Comparison of ENCODE assay signal across 18 cellular contexts in genomic region chr15:64141798-64142512, GRCh38. TPM values are rescaled to one million over a fixed set of nuclear protein-coding genes. Genes with fewer than 3 reads are reported as not detected.
DNase-seq lines count a peak whose midpoint lies in the region; ATAC-seq and TF ChIP-seq lines count a peak whose summit lies in the region.
"Had no signal": no experiment of that assay in that cellular context is flagged by ENCODE, and none has a peak within 500 bp of the region (broad histone marks: within the 10 kb centered on the region; RNA-seq: fewer than 3 reads in every experiment).

No MANE protein-coding gene starts in this region.

- H3K4me1 ChIP-seq in CD8-positive, alpha-beta T cell (ENCODE audit: insufficient read depth, low read length): no peaks in the 10 kb centered on the region
- H3K4me1 ChIP-seq in mammary epithelial cell (ENCODE audit: insufficient read depth, low read length) (peaks cover 12% of the 10 kb centered on the region), prostate gland (replicated peaks) (no peaks in the 10 kb centered on the region)
- H3K4me1 ChIP-seq: pancreas, suprapubic skin had no signal

- no peak for TF ChIP-seq CTCF in CD8-positive, alpha-beta T cell (IDR thresholded peaks at IDR 0.05)
- TF ChIP-seq CTCF in mammary epithelial cell (conservative IDR thresholded peaks at IDR 0.05 in 1 of 2, IDR thresholded peaks at IDR 0.05 in 1 of 2; ENCODE audit: extremely low read depth in 1 of 2, insufficient read depth in 1 of 2, low read depth in 1 of 2, low read length in 2 of 2): no peak
- no peak for TF ChIP-seq CTCF in prostate gland (IDR thresholded peaks at IDR 0.05)

- H3K4me2 ChIP-seq in mammary epithelial cell (ENCODE audit: insufficient read depth, low read depth, low read length): no peak overlapping the region

- no TSS peak for BruUV-seq in mammary epithelial cell (replicated peaks; lab: Mats Ljungman, UMichigan)

- H3K4me3 ChIP-seq in CD8-positive, alpha-beta T cell (ENCODE audit: low read depth, low read length): no peak overlapping the region
- H3K4me3 ChIP-seq in mammary epithelial cell (replicated peaks in 1 of 3; ENCODE audit: insufficient read depth in 1 of 3, low read depth in 2 of 3, low read length in 3 of 3): no peak overlapping the region
- no peak overlapping the region for H3K4me3 ChIP-seq in prostate gland
- H3K4me3 ChIP-seq: adrenal gland, pancreas, suprapubic skin had no signal

- no peaks in the 10 kb centered on the region for H3K27me3 ChIP-seq in CD8-positive, alpha-beta T cell (ENCODE audit: insufficient read depth, low read length)
- H3K27me3 ChIP-seq in mammary epithelial cell (ENCODE audit: insufficient read depth, low read length) (no peaks in the 10 kb centered on the region), prostate gland (replicated peaks; ENCODE audit: insufficient read depth) (no peaks in the 10 kb centered on the region)
- H3K27me3 ChIP-seq: adrenal gland, pancreas, suprapubic skin had no signal

- no peaks in the 10 kb centered on the region for H3K9me3 Mint-ChIP-seq in CD8-positive, alpha-beta T cell
- no peaks in the 10 kb centered on the region for H3K9me3 Mint-ChIP-seq in activated T-helper 1 cell treated with anti-CD3 and anti-CD28 coated beads, Interleukin-12 subunit alpha, Interleukin-12 subunit beta, Interleukin-2, Interleukin-4 antibody, amounts not matched to agents 30 ng/mL and 10 ng/mL and 1 ng/mL, durations not matched to agents 14 hours and 24 hours and 36 hours
- H3K9me3 Mint-ChIP-seq: activated T-cell treated with anti-CD3 and anti-CD28 coated beads, Interleukin-2, amount 50 U/mL, for 4 hours had no signal

- dilution Hi-C loops in mammary epithelial cell (cut with HindIII; ENCODE audit: low sequenced_read_pairs): no loop called here

- intact Hi-C loops in CD8-positive, alpha-beta T cell (cut with DNase I, micrococcal nuclease): no loop called here
- intact Hi-C loops in activated T-helper 1 cell treated with anti-CD3 and anti-CD28 coated beads, Interleukin-12 subunit alpha, Interleukin-12 subunit beta, Interleukin-2, Interleukin-4 antibody, amounts not matched to agents 30 ng/mL and 10 ng/mL and 1 ng/mL, durations not matched to agents 14 hours and 24 hours and 36 hours (cut with micrococcal nuclease): no loop called here
- intact Hi-C loops in mammary epithelial cell (cut with micrococcal nuclease): no loop called here
- intact Hi-C loops in prostate gland (cut with DNase I): no loop called here

- no peaks in the 10 kb centered on the region for H3K4me1 Mint-ChIP-seq in CD8-positive, alpha-beta T cell (ENCODE audit: low read depth)
- H3K4me1 Mint-ChIP-seq in activated T-helper 1 cell treated with anti-CD3 and anti-CD28 coated beads, Interleukin-12 subunit alpha, Interleukin-12 subunit beta, Interleukin-2, Interleukin-4 antibody, amounts not matched to agents 30 ng/mL and 10 ng/mL and 1 ng/mL, durations not matched to agents 14 hours and 24 hours and 36 hours (ENCODE audit: low read depth): no peaks in the 10 kb centered on the region

- no peak overlapping the region for H2AFZ ChIP-seq in mammary epithelial cell (ENCODE audit: low read depth, low read length)

- H3K27ac Mint-ChIP-seq in CD8-positive, alpha-beta T cell: peak overlapping the region; percentile 18
- H3K27ac Mint-ChIP-seq in activated T-helper 1 cell treated with anti-CD3 and anti-CD28 coated beads, Interleukin-12 subunit alpha, Interleukin-12 subunit beta, Interleukin-2, Interleukin-4 antibody, amounts not matched to agents 30 ng/mL and 10 ng/mL and 1 ng/mL, durations not matched to agents 14 hours and 24 hours and 36 hours: peak overlapping the region; percentile 36

- H3K27me3 Mint-ChIP-seq in CD8-positive, alpha-beta T cell (ENCODE audit: low read depth): no peaks in the 10 kb centered on the region
- H3K27me3 Mint-ChIP-seq in activated T-helper 1 cell treated with anti-CD3 and anti-CD28 coated beads, Interleukin-12 subunit alpha, Interleukin-12 subunit beta, Interleukin-2, Interleukin-4 antibody, amounts not matched to agents 30 ng/mL and 10 ng/mL and 1 ng/mL, durations not matched to agents 14 hours and 24 hours and 36 hours (ENCODE audit: insufficient read depth): no peaks in the 10 kb centered on the region

- H4K20me1 ChIP-seq in mammary epithelial cell (ENCODE audit: insufficient read depth, low read length): no peaks in the 10 kb centered on the region

- no peaks in the 10 kb centered on the region for H3K9me3 ChIP-seq in CD8-positive, alpha-beta T cell (ENCODE audit: low read length)
- no peaks in the 10 kb centered on the region for H3K9me3 ChIP-seq in mammary epithelial cell (replicated peaks; ENCODE audit: insufficient read depth, low read length)
- no peaks in the 10 kb centered on the region for H3K9me3 ChIP-seq in prostate gland
- H3K9me3 ChIP-seq: adrenal gland, pancreas, suprapubic skin had no signal

- POLR2A ChIA-PET in CD8-positive, alpha-beta T cell (lab: Charles Lee): no interaction called here

- TF ChIP-seq POLR2A in prostate gland (IDR thresholded peaks at IDR 0.05): no peak

- no peak overlapping the region for H3K27ac ChIP-seq in CD8-positive, alpha-beta T cell (ENCODE audit: low read depth, low read length)
- H3K27ac ChIP-seq in mammary epithelial cell (ENCODE audit: insufficient read depth, low read depth, low read length) (no peak overlapping the region), prostate gland (no peak overlapping the region)
- H3K27ac ChIP-seq: adrenal gland, pancreas, suprapubic skin had no signal

- no peaks in the 10 kb centered on the region for H3K79me2 ChIP-seq in mammary epithelial cell (ENCODE audit: insufficient read depth, low read length)

- CTCF ChIA-PET in CD8-positive, alpha-beta T cell (lab: Charles Lee): interaction anchor here (3.3 kb wide), 1 partner anchor 12 kb away, joined by 15 read pairs; no protein-coding TSS in a partner anchor
- CTCF ChIA-PET in mammary epithelial cell (lab: Charles Lee; ENCODE audit: low non-redundant PET): no interaction called here

- ATAC-seq in CD8-positive, alpha-beta T cell: no peak
- ATAC-seq in HG03159 (IDR thresholded peaks at IDR 0.05; ENCODE audit: unreplicated experiment): no peak
- ATAC-seq: activated T-cell treated with anti-CD3 and anti-CD28 coated beads, Interleukin-2, amount 50 U/mL, for 4 hours; left ventricle myocardium superior had no signal

- no peak overlapping the region for H3K9ac ChIP-seq in mammary epithelial cell (ENCODE audit: insufficient read depth, low read length)

- no peak for DNase-seq in CD8-positive, alpha-beta T cell
- no peak for DNase-seq in activated T-helper 1 cell treated with anti-CD3 and anti-CD28 coated beads, Interleukin-12 subunit alpha, Interleukin-12 subunit beta, Interleukin-2, Interleukin-4 antibody, amounts not matched to agents 30 ng/mL and 10 ng/mL and 1 ng/mL, durations not matched to agents 14 hours and 24 hours and 36 hours (ENCODE audit: low spot score)
- DNase-seq in midbrain (lab: John Stamatoyannopoulos, UW): peak; percentile 22
- no peak for DNase-seq in mammary epithelial cell
- no peak for DNase-seq in prostate gland (ENCODE audit: low spot score)
- DNase-seq: activated T-cell treated with anti-CD3 and anti-CD28 coated beads, Interleukin-2, amount 50 U/mL, for 4 hours; adrenal gland; COR-L47; effector CD8-positive, alpha-beta T cell; left ventricle myocardium superior; NCI-H1105 treated with DMSO at 0.1 percent for 48 hours; NCI-H2107; NCI-H524 treated with DMSO at 0.1 percent for 48 hours; pancreas; stimulated activated CD4-positive, alpha-beta T cell treated with anti-CD3 and anti-CD28 coated beads, Interleukin-2, amount 100 ng/mL, for 48 hours had no signal

- in situ Hi-C loops in mammary epithelial cell (cut with MboI; ENCODE audit: low sequenced_read_pairs in 2 of 2): no loop called here

- no peak overlapping the region for H3K4me3 Mint-ChIP-seq in CD8-positive, alpha-beta T cell
- H3K4me3 Mint-ChIP-seq in activated T-helper 1 cell treated with anti-CD3 and anti-CD28 coated beads, Interleukin-12 subunit alpha, Interleukin-12 subunit beta, Interleukin-2, Interleukin-4 antibody, amounts not matched to agents 30 ng/mL and 10 ng/mL and 1 ng/mL, durations not matched to agents 14 hours and 24 hours and 36 hours: no peak overlapping the region
- H3K4me3 Mint-ChIP-seq: activated T-cell treated with anti-CD3 and anti-CD28 coated beads, Interleukin-2, amount 50 U/mL, for 4 hours had no signal

- 76% methylated on average over 3 of the region's 8 CpGs for WGBS in mammary epithelial cell (ENCODE audit: low coverage, missing lambda C conversion rate)
- WGBS in prostate gland: 80% methylated on average over 8 of the region's 8 CpGs

- H3K36me3 Mint-ChIP-seq in CD8-positive, alpha-beta T cell: peaks cover 72% of the 10 kb centered on the region
- H3K36me3 Mint-ChIP-seq in activated T-helper 1 cell treated with anti-CD3 and anti-CD28 coated beads, Interleukin-12 subunit alpha, Interleukin-12 subunit beta, Interleukin-2, Interleukin-4 antibody, amounts not matched to agents 30 ng/mL and 10 ng/mL and 1 ng/mL, durations not matched to agents 14 hours and 24 hours and 36 hours (ENCODE audit: low read depth): peaks cover 17% of the 10 kb centered on the region

- H3K36me3 ChIP-seq in CD8-positive, alpha-beta T cell (ENCODE audit: insufficient read depth, low read length): peaks cover 27% of the 10 kb centered on the region
- peaks cover 7% of the 10 kb centered on the region for H3K36me3 ChIP-seq in mammary epithelial cell (ENCODE audit: insufficient read depth, low read length)
- H3K36me3 ChIP-seq in prostate gland: peaks cover 0 to 6% of the 10 kb centered on the region in 2 donors

RNA-seq across cellular contexts. Expression of gene SNX22, which starts 9.6 kb away (rescaled TPM):
- total RNA-seq in CD8-positive, alpha-beta T cell: under 1 TPM; 0.33 to 0.60 TPM
- total RNA-seq in activated T-helper 1 cell treated with anti-CD3 and anti-CD28 coated beads, Interleukin-12 subunit alpha, Interleukin-12 subunit beta, Interleukin-2, Interleukin-4 antibody, amounts not matched to agents 30 ng/mL and 10 ng/mL and 1 ng/mL, durations not matched to agents 14 hours and 24 hours and 36 hours: 0.99 and 1.1 TPM in 2 replicates
- under 1 TPM; 0.17 to 0.31 TPM for total RNA-seq in mammary epithelial cell
- polyA plus RNA-seq in mammary epithelial cell: 0.05 TPM
- polyA minus RNA-seq in mammary epithelial cell: not detected
- total RNA-seq in prostate gland: 10 to 100 TPM; 12.2 to 15.9 TPM
- total RNA-seq: Daoy had no signal

RNA-seq across cellular contexts. Expression of gene PPIB, which starts 20.9 kb away (rescaled TPM):
- total RNA-seq in CD8-positive, alpha-beta T cell: 100 to 1,000 TPM; 148 to 156 TPM
- 383 and 388 TPM in 2 replicates for total RNA-seq in activated T-helper 1 cell treated with anti-CD3 and anti-CD28 coated beads, Interleukin-12 subunit alpha, Interleukin-12 subunit beta, Interleukin-2, Interleukin-4 antibody, amounts not matched to agents 30 ng/mL and 10 ng/mL and 1 ng/mL, durations not matched to agents 14 hours and 24 hours and 36 hours
- 100 to 1,000 TPM; 360 to 523 TPM for total RNA-seq in mammary epithelial cell
- polyA plus RNA-seq in mammary epithelial cell: 724 TPM
- 421 TPM for polyA minus RNA-seq in mammary epithelial cell
- total RNA-seq in prostate gland: 100 to 1,000 TPM; 372 to 624 TPM

RNA-seq across cellular contexts. Expression of gene SNX1, which starts 46.2 kb away (rescaled TPM):
- total RNA-seq in CD8-positive, alpha-beta T cell: 10 to 100 TPM; 61.0 to 65.8 TPM
- total RNA-seq in activated T-helper 1 cell treated with anti-CD3 and anti-CD28 coated beads, Interleukin-12 subunit alpha, Interleukin-12 subunit beta, Interleukin-2, Interleukin-4 antibody, amounts not matched to agents 30 ng/mL and 10 ng/mL and 1 ng/mL, durations not matched to agents 14 hours and 24 hours and 36 hours: 139 and 147 TPM in 2 replicates
- total RNA-seq in mammary epithelial cell (100 to 1,000 TPM in 1 of 2 donors, 10 to 100 TPM in 1; 42.5 to 100 TPM), prostate gland (100 to 1,000 TPM; 109 to 110 TPM)
- 75.5 TPM for polyA plus RNA-seq in mammary epithelial cell
- 35.7 TPM for polyA minus RNA-seq in mammary epithelial cell

RNA-seq across cellular contexts. Expression of gene CIAO2A, which starts 48.3 kb away (rescaled TPM):
- total RNA-seq in CD8-positive, alpha-beta T cell: 10 to 100 TPM; 12.4 to 12.7 TPM
- 70.1 and 87.1 TPM in 2 replicates for total RNA-seq in activated T-helper 1 cell treated with anti-CD3 and anti-CD28 coated beads, Interleukin-12 subunit alpha, Interleukin-12 subunit beta, Interleukin-2, Interleukin-4 antibody, amounts not matched to agents 30 ng/mL and 10 ng/mL and 1 ng/mL, durations not matched to agents 14 hours and 24 hours and 36 hours
- 10 to 100 TPM; 31.8 to 47.0 TPM for total RNA-seq in mammary epithelial cell
- polyA plus RNA-seq in mammary epithelial cell: 44.6 TPM
- 76.9 TPM for polyA minus RNA-seq in mammary epithelial cell
- 100 to 1,000 TPM in 1 of 2 donors, 10 to 100 TPM in 1; 47.2 to 133 TPM for total RNA-seq in prostate gland
